1 cellular context compared by ENCODE assay signal in the genomic region with DNA sequence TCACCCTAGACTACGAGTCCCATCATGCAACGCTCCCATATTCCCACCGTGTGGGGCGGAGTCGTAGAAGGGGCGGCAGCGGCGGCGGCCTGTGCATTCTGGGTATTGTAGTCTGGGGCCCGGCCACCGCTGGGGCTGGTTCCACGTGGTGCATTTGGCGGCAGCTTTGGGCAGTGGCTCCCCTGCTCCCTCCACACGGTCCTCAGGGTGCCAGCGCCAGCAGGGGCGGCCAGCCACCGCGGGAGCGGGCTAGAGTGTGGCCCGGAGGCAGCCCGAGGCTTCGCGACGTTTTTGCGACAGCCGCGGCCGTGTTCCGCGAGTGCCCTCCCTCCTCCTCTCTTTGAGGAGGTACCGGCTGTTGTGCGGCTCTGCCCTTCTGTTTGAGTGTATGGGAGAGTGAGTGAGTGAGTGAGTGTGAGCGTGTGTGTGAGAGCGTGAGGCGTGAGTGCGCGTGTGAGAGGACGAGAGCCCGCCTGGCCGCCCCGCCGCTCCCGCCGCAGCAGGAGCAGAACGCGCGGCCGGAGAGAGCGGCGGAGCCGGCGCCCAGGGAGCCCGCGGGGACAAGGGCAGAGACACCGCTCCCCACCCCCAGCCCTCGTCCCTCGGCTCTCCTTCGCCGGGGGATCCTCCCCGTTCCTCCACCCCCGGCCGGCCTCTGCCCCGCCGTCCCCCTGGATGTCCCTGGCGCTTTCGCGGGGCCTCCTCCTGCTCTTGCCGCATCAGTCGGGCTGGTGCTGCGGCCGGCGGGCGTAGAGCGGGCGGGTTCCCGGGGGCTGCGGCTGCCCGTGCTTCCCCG.
TF ChIP-seq lines count a peak whose summit lies in the region.

A gene (plus strand): TSS at position 343 of the 796 bp plus-strand sequence. CDS start 513 bp downstream, outside the sequence.

TF ChIP-seq in WTC11, 78 proteins besides CTCF, POLR2A, EP300 and RAD21 (continued from another document):
- TF ChIP-seq, protein P1, sequence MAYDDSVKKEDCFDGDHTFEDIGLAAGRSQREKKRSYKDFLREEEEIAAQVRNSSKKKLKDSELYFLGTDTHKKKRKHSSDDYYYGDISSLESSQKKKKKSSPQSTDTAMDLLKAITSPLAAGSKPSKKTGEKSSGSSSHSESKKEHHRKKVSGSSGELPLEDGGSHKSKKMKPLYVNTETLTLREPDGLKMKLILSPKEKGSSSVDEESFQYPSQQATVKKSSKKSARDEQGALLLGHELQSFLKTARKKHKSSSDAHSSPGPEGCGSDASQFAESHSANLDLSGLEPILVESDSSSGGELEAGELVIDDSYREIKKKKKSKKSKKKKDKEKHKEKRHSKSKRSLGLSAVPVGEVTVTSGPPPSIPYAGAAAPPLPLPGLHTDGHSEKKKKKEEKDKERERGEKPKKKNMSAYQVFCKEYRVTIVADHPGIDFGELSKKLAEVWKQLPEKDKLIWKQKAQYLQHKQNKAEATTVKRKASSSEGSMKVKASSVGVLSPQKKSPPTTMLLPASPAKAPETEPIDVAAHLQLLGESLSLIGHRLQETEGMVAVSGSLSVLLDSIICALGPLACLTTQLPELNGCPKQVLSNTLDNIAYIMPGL (CRISPR knock-in tag; IDR thresholded peaks at IDR 0.05): peak; percentile 26; the same call in 1 of the 2 replicates
- TF ChIP-seq SMAD4 (CRISPR knock-in tag; IDR thresholded peaks at IDR 0.05) (no peak), NFE2L1 (CRISPR knock-in tag; IDR thresholded peaks at IDR 0.05) (0 out of 2 replicates have a peak, but pooled peaks have one; percentile 34), FOXK1 (CRISPR knock-in tag; IDR thresholded peaks at IDR 0.05) (peak; percentile 73), RELA (CRISPR knock-in tag; IDR thresholded peaks at IDR 0.05; ENCODE audit: borderline replicate concordance) (no peak), SP1 (CRISPR knock-in tag; conservative IDR thresholded peaks at IDR 0.05) (peak; percentile 96)
- TF ChIP-seq, protein P2, sequence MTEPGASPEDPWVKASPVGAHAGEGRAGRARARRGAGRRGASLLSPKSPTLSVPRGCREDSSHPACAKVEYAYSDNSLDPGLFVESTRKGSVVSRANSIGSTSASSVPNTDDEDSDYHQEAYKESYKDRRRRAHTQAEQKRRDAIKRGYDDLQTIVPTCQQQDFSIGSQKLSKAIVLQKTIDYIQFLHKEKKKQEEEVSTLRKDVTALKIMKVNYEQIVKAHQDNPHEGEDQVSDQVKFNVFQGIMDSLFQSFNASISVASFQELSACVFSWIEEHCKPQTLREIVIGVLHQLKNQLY (CRISPR knock-in tag; IDR thresholded peaks at IDR 0.05): no peak
- TF ChIP-seq, protein P3, sequence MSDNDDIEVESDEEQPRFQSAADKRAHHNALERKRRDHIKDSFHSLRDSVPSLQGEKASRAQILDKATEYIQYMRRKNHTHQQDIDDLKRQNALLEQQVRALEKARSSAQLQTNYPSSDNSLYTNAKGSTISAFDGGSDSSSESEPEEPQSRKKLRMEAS (CRISPR knock-in tag; IDR thresholded peaks at IDR 0.05): 0 out of 2 replicates have a peak, but pooled peaks have one; percentile 69
